In genomic region chr12:68675098-68675842, GRCh38 we compare ENCODE assay signal across 8 cellular contexts. TPM values are rescaled to one million over a fixed set of nuclear protein-coding genes. Genes with fewer than 3 reads are reported as not detected.
DNase-seq lines count a peak whose midpoint lies in the region; ATAC-seq, FAIRE-seq and TF ChIP-seq lines count a peak whose summit lies in the region.

No MANE protein-coding gene starts in this region.

- H3K4me1 ChIP-seq in DOHH2 (ENCODE audit: control insufficient read depth, low read length) (peaks cover 10% of the 10 kb centered on the region), K562 (replicated peaks in 1 of 2; ENCODE audit: control insufficient read depth in 2 of 2, insufficient read depth in 2 of 2, low read length in 2 of 2) (peaks cover 5 to 13% of the 10 kb centered on the region in 2 experiments; a peak in 4 of 5 replicates)

- H2AFZ ChIP-seq in K562 (ENCODE audit: low read depth, low read length), result peak overlapping the region; percentile 69; the same call in 1 of the 2 replicates

- DNase-seq in activated CD4-positive, CD25-positive, alpha-beta regulatory T cell treated with anti-CD3 and anti-CD28 coated beads, Interleukin-2, amount 50 U/mL, for 16 hours (ENCODE audit: low read depth, low spot score), result peak; percentile 6
- DNase-seq in K562 (ENCODE audit: extremely low read depth in 1 of 4, low spot score in 3 of 4), result peak; percentile 17 to 61 (median 26)
- peak; percentile 50 for DNase-seq in stimulated activated CD4-positive, alpha-beta T cell treated with anti-CD3 and anti-CD28 coated beads, Interleukin-1b, Interleukin-23, amount 100 ng/mL, for 48 hours
- DNase-seq in NCI-H146 treated with DMSO at 0.1 percent for 48 hours (lab: John Stamatoyannopoulos, UW; ENCODE audit: unreplicated experiment), result no peak

- H3K79me2 ChIP-seq in DOHH2 (ENCODE audit: control insufficient read depth, low read length) (no peaks in the 10 kb centered on the region), K562 (ENCODE audit: control insufficient read depth, insufficient read depth, low read length) (no peaks in the 10 kb centered on the region)

- TF ChIP-seq RAD21 in K562 (CRISPR knock-in tag; conservative IDR thresholded peaks at IDR 0.05 in 1 of 2, IDR thresholded peaks at IDR 0.05 in 1 of 2), result no peak

- H3K27me3 ChIP-seq in DOHH2 (ENCODE audit: control insufficient read depth, low read length) (no peaks in the 10 kb centered on the region), K562 (ENCODE audit: control insufficient read depth in 2 of 2, insufficient read depth in 2 of 2, low read length in 2 of 2) (no peaks in the 10 kb centered on the region)

- in situ Hi-C loops in K562 (cut with MboI), result no loop called here

- POLR2A ChIA-PET in K562 (lab: Yijun Ruan, JAX), result no interaction called here

- H3K36me3 ChIP-seq in DOHH2 (ENCODE audit: control insufficient read depth, low read length) (no peaks in the 10 kb centered on the region), K562 (ENCODE audit: control insufficient read depth, insufficient read depth, low read length) (no peaks in the 10 kb centered on the region)

- peak; percentile 18; the same call in 2 of the 3 replicates for ATAC-seq in K562
- ATAC-seq in HG03159 (IDR thresholded peaks at IDR 0.05; ENCODE audit: unreplicated experiment), result no peak
- ATAC-seq in HG02884 (IDR thresholded peaks at IDR 0.05; ENCODE audit: unreplicated experiment), result no peak
- no peak for ATAC-seq in HG02610 (IDR thresholded peaks at IDR 0.05; ENCODE audit: unreplicated experiment)

- H3K9me2 ChIP-seq in DOHH2 (replicated peaks; ENCODE audit: control insufficient read depth, low read length), result no peaks in the 10 kb centered on the region

- H3K4me2 ChIP-seq in DOHH2 (ENCODE audit: low read length), result peak overlapping the region; percentile 15
- H3K4me2 ChIP-seq in K562 (ENCODE audit: insufficient read depth, low read length), result no peak overlapping the region

- TF ChIP-seq EP300 in K562 (IDR thresholded peaks at IDR 0.05; ENCODE audit: low read length), result no peak

- H3K4me3 ChIP-seq in DOHH2 (ENCODE audit: low read length) (no peak overlapping the region), K562 (no peak overlapping the region)

- BruUV-seq in K562 (replicated peaks; lab: Mats Ljungman, UMichigan), result no TSS peak

- no peak for TF ChIP-seq POLR2A in K562 (conservative IDR thresholded peaks at IDR 0.05)

- no peaks in the 10 kb centered on the region for H3K9me3 ChIP-seq in DOHH2 (ENCODE audit: control insufficient read depth, insufficient read depth, low read length)
- no peaks in the 10 kb centered on the region for H3K9me3 ChIP-seq in K562 (replicated peaks; ENCODE audit: control insufficient read depth, insufficient read depth, low read depth, low read length)

- peak; percentile 70 for FAIRE-seq in K562 (lab: Jason Lieb, UNC)

- CTCF ChIA-PET in K562 (lab: Yijun Ruan, JAX; ENCODE audit: low intra/inter-chr PET ratio), result no interaction called here

- intact Hi-C loops in K562 (cut with micrococcal nuclease), result no loop called here

- no peak overlapping the region for H3K27ac ChIP-seq in DOHH2 (ENCODE audit: low read depth, low read length)
- H3K27ac ChIP-seq in K562 (ENCODE audit: extremely low read depth, low read depth, low read length), result no peak overlapping the region

- TF ChIP-seq CTCF in DOHH2 (IDR thresholded peaks at IDR 0.05; ENCODE audit: low read depth, low read length, poor library complexity, severe bottlenecking), result no peak
- no peak for TF ChIP-seq CTCF in K562 (IDR thresholded peaks at IDR 0.05 in 2 of 3, conservative IDR thresholded peaks at IDR 0.05 in 1 of 3; ENCODE audit: insufficient read depth in 2 of 3, low read depth in 1 of 3, low read length in 3 of 3)

- H3K9me1 ChIP-seq in K562 (ENCODE audit: control insufficient read depth, insufficient read depth, low read length), result no peaks in the 10 kb centered on the region

- H3K9ac ChIP-seq in K562 (ENCODE audit: insufficient read depth in 1 of 2, low read depth in 2 of 2, low read length in 2 of 2), result no peak overlapping the region; a peak in 1 of 4 replicates

- 0 out of 2 replicates have a peak, but pooled peaks cover 6% of the 10 kb centered on the region for H3F3A ChIP-seq in DOHH2 (ENCODE audit: control insufficient read depth, insufficient read depth)

- 22% methylated on average over 5 of the region's 5 CpGs for WGBS in K562 (ENCODE audit: insufficient coverage, low coverage, missing lambda C conversion rate)

- H4K20me1 ChIP-seq in DOHH2 (ENCODE audit: control insufficient read depth, insufficient read depth, low read depth, low read length) (no peaks in the 10 kb centered on the region), K562 (replicated peaks; ENCODE audit: control insufficient read depth, insufficient read depth, low read length) (no peaks in the 10 kb centered on the region)

TF ChIP-seq in K562, 482 proteins besides CTCF, POLR2A, EP300 and RAD21 (continues in another document):
- TF ChIP-seq CC2D1A (IDR thresholded peaks at IDR 0.05) (no peak), TEAD1 (CRISPR knock-in tag; IDR thresholded peaks at IDR 0.05) (no peak), CREB3 (tag; conservative IDR thresholded peaks at IDR 0.05; ENCODE audit: low read depth) (no peak), ZNF518B (CRISPR knock-in tag; IDR thresholded peaks at IDR 0.05) (no peak), GATAD2A (IDR thresholded peaks at IDR 0.05) (no peak), LEF1 (IDR thresholded peaks at IDR 0.05) (no peak), ZC3H11A (IDR thresholded peaks at IDR 0.05; ENCODE audit: low read depth, low read length) (no peak), MECOM (CRISPR knock-in tag; IDR thresholded peaks at IDR 0.05) (no peak)

RNA-seq across cellular contexts. Expression of gene NUP107, which starts 11.5 kb away (rescaled TPM):
- 223 and 507 TPM in 2 replicates for total RNA-seq in K562 (2011; cell fraction: chromatin; rRNA removed; ENCODE audit: low replicate concordance)
- total RNA-seq in K562 (2011; cell fraction: nucleolus; rRNA removed), result 95.6 and 107 TPM in 2 replicates
- total RNA-seq in K562 (2011; cell fraction: nucleoplasm; rRNA removed), result 146 and 148 TPM in 2 replicates
- total RNA-seq in K562 (2014; rRNA removed), result 126 and 129 TPM in 2 replicates
- total RNA-seq in K562 (2014; rRNA removed; fragmentation: Illumina TruSeq; extraction: Trizol), result 204 and 214 TPM in 2 replicates
- 159 and 172 TPM in 2 replicates for total RNA-seq in K562 (2015; rRNA removed; fragmentation: Illumina TruSeq; extraction: Trizol)
- total RNA-seq in K562 (2021), result 149 and 161 TPM in 2 replicates
- polyA plus RNA-seq in K562 (2011; rRNA removed), result 196 and 277 TPM in 2 replicates
- polyA plus RNA-seq in K562 (2011; cell fraction: cytosol; rRNA removed), result 60.1 and 90.9 TPM in 2 replicates
- 94.7 and 112 TPM in 2 replicates for polyA plus RNA-seq in K562 (2011; cell fraction: nucleus; rRNA removed)
- polyA plus RNA-seq in K562 (2012), result 88.3 and 124 TPM in 2 replicates
- 168 and 199 TPM in 2 replicates for polyA plus RNA-seq in K562 (2014; fragmentation: Illumina TruSeq; extraction: Trizol)
- 100 to 1,000 TPM; 162 to 218 TPM for polyA plus RNA-seq in K562 (2014; fragmentation: Nextera tagmentation; extraction: Ambion mirVana)
- 175 and 201 TPM in 2 replicates for polyA plus RNA-seq in K562 (2014; rRNA removed)
- 237 and 241 TPM in 2 replicates for polyA minus RNA-seq in K562 (2011; rRNA and poly(A)+ RNA removed)
- 94.6 and 128 TPM in 2 replicates for polyA minus RNA-seq in K562 (2011; cell fraction: cytosol; rRNA and poly(A)+ RNA removed)
- 70.7 and 128 TPM in 2 replicates for polyA minus RNA-seq in K562 (2011; cell fraction: nucleus; rRNA and poly(A)+ RNA removed)
